ENCODE assay signal across 21 cellular contexts in the genomic region with DNA sequence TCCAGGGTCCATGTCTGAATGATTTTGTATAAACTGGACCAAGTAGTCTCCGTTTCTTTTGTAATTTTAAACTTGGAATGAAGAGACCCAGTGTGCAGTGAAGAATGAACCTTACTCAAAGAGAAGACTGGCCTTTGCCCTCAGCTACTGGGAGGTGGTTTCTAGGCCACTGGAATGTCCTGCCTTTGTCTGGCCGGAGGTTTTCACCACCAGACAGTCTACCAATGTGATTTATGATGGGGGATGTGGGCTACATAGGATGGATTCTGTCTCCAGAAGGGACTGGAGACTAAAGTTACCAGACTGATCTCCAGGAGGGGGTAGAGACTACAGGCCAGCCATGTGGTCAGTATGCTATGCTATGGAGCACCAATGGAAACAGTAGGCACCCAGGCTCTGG. TPM values are rescaled to one million over a fixed set of nuclear protein-coding genes. Genes with fewer than 3 reads are reported as not detected.
DNase-seq lines count a peak whose midpoint lies in the region; ATAC-seq, FAIRE-seq and TF ChIP-seq lines count a peak whose summit lies in the region.
"Had no signal": no experiment of that assay in that cellular context is flagged by ENCODE, and none has a peak within 500 bp of the region (broad histone marks: within the 10 kb centered on the region; RNA-seq: fewer than 3 reads in every experiment).

No MANE protein-coding gene starts in this region.

- no peaks in the 10 kb centered on the region for H3K9me3 Mint-ChIP-seq in endodermal cell
- H3K9me3 Mint-ChIP-seq: CD8-positive, alpha-beta T cell had no signal

- H3K9ac ChIP-seq in endodermal cell (ENCODE audit: extremely low read depth, low read length, poor library complexity, severe bottlenecking) (no peak overlapping the region), mesenchymal stem cell (ENCODE audit: low read length) (no peak overlapping the region)
- H3K9ac ChIP-seq: BLaER1, GM23248, KMS-11 had no signal

- no peak overlapping the region for H3K14ac ChIP-seq in mesenchymal stem cell (ENCODE audit: low read length in 2 of 2)

- H2AK5ac ChIP-seq in mesenchymal stem cell (ENCODE audit: low read length, severe bottlenecking), result peak overlapping the region; percentile 79

- H2BK15ac ChIP-seq in mesenchymal stem cell (ENCODE audit: low read depth, poor library complexity, severe bottlenecking), result no peak overlapping the region

- no peaks in the 10 kb centered on the region for H3K4me1 ChIP-seq in endodermal cell (ENCODE audit: control insufficient read depth, insufficient read depth, low read length)
- H3K4me1 ChIP-seq in mesenchymal stem cell (ENCODE audit: control insufficient read depth, insufficient read depth, low read depth, low read length), result peaks cover 10% of the 10 kb centered on the region
- no peaks in the 10 kb centered on the region for H3K4me1 ChIP-seq in small intestine (ENCODE audit: control insufficient read depth in 2 of 2, insufficient read depth in 1 of 2, low read depth in 1 of 2, low read length in 1 of 2)
- H3K4me1 ChIP-seq: BLaER1 had no signal

- peak overlapping the region; percentile 87 for H3K27ac ChIP-seq in endodermal cell (ENCODE audit: low read depth, low read length)
- H3K27ac ChIP-seq in mesenchymal stem cell (ENCODE audit: low read length, poor library complexity, severe bottlenecking), result peak overlapping the region; percentile 29
- H3K27ac ChIP-seq in small intestine (ENCODE audit: low read depth in 1 of 2, low read length in 1 of 2), result no peak overlapping the region
- H3K27ac ChIP-seq: BLaER1, GM23248, HL-60, KMS-11 had no signal

- H3K9me3 ChIP-seq in endodermal cell (ENCODE audit: control insufficient read depth, low read length), result no peaks in the 10 kb centered on the region
- H3K9me3 ChIP-seq in mesenchymal stem cell (ENCODE audit: control insufficient read depth, low read length), result no peaks in the 10 kb centered on the region
- H3K9me3 ChIP-seq in small intestine (ENCODE audit: control insufficient read depth, low read depth), result no peaks in the 10 kb centered on the region
- H3K9me3 ChIP-seq: BLaER1 had no signal

- FAIRE-seq in small intestine (lab: Jason Lieb, UNC), result no peak
- FAIRE-seq: A204.1, D721Med had no signal

- no peak overlapping the region for H3K23ac ChIP-seq in mesenchymal stem cell (ENCODE audit: low read length in 2 of 2)

- peak overlapping the region in 1 of 2 experiments; percentile 19 for H2BK12ac ChIP-seq in mesenchymal stem cell (ENCODE audit: low read length in 2 of 2)

- DNase-seq in SW480 (ENCODE audit: low spot score), result peak; percentile 35
- no peak for DNase-seq in endodermal cell
- DNase-seq in mesenchymal stem cell, result peak; percentile 28
- DNase-seq in small intestine, result peak; percentile 50
- DNase-seq in medulla oblongata (ENCODE audit: extremely low spot score), result no peak
- DNase-seq: CD8-positive, alpha-beta T cell; DMS79; GM23248; NCI-H1092 treated with DMSO at 0.1 percent for 48 hours; NCI-H1694; NCI-H510A treated with DMSO at 0.1 percent for 48 hours; NCI-H82; PC-3 had no signal

- H3K4me3 ChIP-seq in endodermal cell (ENCODE audit: low read length) (no peak overlapping the region), mesenchymal stem cell (ENCODE audit: insufficient read depth in 1 of 2, low read depth in 1 of 2, low read length in 2 of 2) (no peak overlapping the region), small intestine (ENCODE audit: low read depth in 1 of 2, low read length in 2 of 2) (no peak overlapping the region)
- H3K4me3 ChIP-seq: BLaER1, GM23248 had no signal

- no peak overlapping the region for H4K8ac ChIP-seq in mesenchymal stem cell (ENCODE audit: low read length)

- H3K36me3 Mint-ChIP-seq in endodermal cell (ENCODE audit: low read depth), result no peaks in the 10 kb centered on the region
- H3K36me3 Mint-ChIP-seq: CD8-positive, alpha-beta T cell had no signal

- H2AFZ ChIP-seq in mesenchymal stem cell (ENCODE audit: low read depth, low read length), result no peak overlapping the region
- H2AFZ ChIP-seq: GM23248 had no signal

- H3K36me3 ChIP-seq in endodermal cell (ENCODE audit: control insufficient read depth, insufficient read depth, low read length) (no peaks in the 10 kb centered on the region), mesenchymal stem cell (ENCODE audit: control insufficient read depth in 1 of 2, insufficient read depth in 2 of 2, low read depth in 1 of 2, low read length in 2 of 2) (no peaks in the 10 kb centered on the region), small intestine (ENCODE audit: control insufficient read depth in 2 of 2, insufficient read depth in 2 of 2, low read length in 2 of 2) (no peaks in the 10 kb centered on the region)
- H3K36me3 ChIP-seq: BLaER1 had no signal

- no peak overlapping the region for H2BK5ac ChIP-seq in mesenchymal stem cell (ENCODE audit: low read depth, low read length, poor library complexity, severe bottlenecking)

- H3K27me3 ChIP-seq in endodermal cell (ENCODE audit: control insufficient read depth, insufficient read depth, low read length, poor library complexity, severe bottlenecking) (no peaks in the 10 kb centered on the region), mesenchymal stem cell (ENCODE audit: control insufficient read depth in 1 of 2, insufficient read depth in 1 of 2, low read length in 2 of 2) (no peaks in the 10 kb centered on the region), small intestine (ENCODE audit: control insufficient read depth in 2 of 2, insufficient read depth in 2 of 2, low read length in 2 of 2) (no peaks in the 10 kb centered on the region)
- H3K27me3 ChIP-seq: BLaER1 had no signal

- no peaks in the 10 kb centered on the region for H3K27me3 Mint-ChIP-seq in endodermal cell (ENCODE audit: insufficient read depth)

- H3K27ac Mint-ChIP-seq in endodermal cell, result no peak overlapping the region
- H3K27ac Mint-ChIP-seq: CD8-positive, alpha-beta T cell had no signal

- no peak overlapping the region for H4K91ac ChIP-seq in mesenchymal stem cell (ENCODE audit: low read length)

- no peak for TF ChIP-seq CTCF in endodermal cell (conservative IDR thresholded peaks at IDR 0.05)

- no peaks in the 10 kb centered on the region for H3K79me1 ChIP-seq in mesenchymal stem cell (replicated peaks; ENCODE audit: low read length, poor library complexity, severe bottlenecking)

- H3K4me1 Mint-ChIP-seq in endodermal cell, result no peaks in the 10 kb centered on the region

- WGBS in endodermal cell (ENCODE audit: insufficient coverage in 1 of 2, insufficient read length in 1 of 2), 2 experiments, result 53 to 79% methylated on average over 2 of the region's 2 CpGs
- 36% methylated on average over 2 of the region's 2 CpGs for WGBS in mesenchymal stem cell
- WGBS in small intestine, 3 donors, result 41 to 72% (median 60%) methylated on average over 2 of the region's 2 CpGs

- ATAC-seq in GM19455 (IDR thresholded peaks at IDR 0.05; ENCODE audit: unreplicated experiment) (no peak), GM21723 (IDR thresholded peaks at IDR 0.05; ENCODE audit: unreplicated experiment) (no peak)
- ATAC-seq: CD8-positive, alpha-beta T cell; HCT116; PC-3 had no signal

- H3K4ac ChIP-seq in mesenchymal stem cell (ENCODE audit: low read depth in 1 of 2, low read length in 2 of 2), result no peak overlapping the region

- H3K18ac ChIP-seq in mesenchymal stem cell (ENCODE audit: low read depth in 1 of 2, low read length in 2 of 2), result peak overlapping the region in 1 of 2 experiments; percentile 75

- no peak overlapping the region for H3K4me2 ChIP-seq in mesenchymal stem cell (ENCODE audit: low read length, poor library complexity, severe bottlenecking)
- H3K4me2 ChIP-seq: BLaER1, KMS-11 had no signal

- H3K4me3 Mint-ChIP-seq in endodermal cell, result no peak overlapping the region
- H3K4me3 Mint-ChIP-seq: CD8-positive, alpha-beta T cell had no signal

- no peak overlapping the region for H2BK120ac ChIP-seq in mesenchymal stem cell (ENCODE audit: low read depth, low read length)

RNA-seq across cellular contexts. Expression of a gene that starts 42.8 kb away (rescaled TPM):
- total RNA-seq in endodermal cell, result 10 to 100 TPM; 11.7 to 20.3 TPM
- polyA plus RNA-seq in endodermal cell (2013, experiment 1 of 2), result 23.6 TPM
- polyA plus RNA-seq in endodermal cell (2013, experiment 2 of 2), result 25.0 TPM
- 128 TPM for polyA plus RNA-seq in mesenchymal stem cell (2013, experiment 1 of 2)
- 128 TPM for polyA plus RNA-seq in mesenchymal stem cell (2013, experiment 2 of 2)
- polyA plus RNA-seq in small intestine, result 10 to 100 TPM in 2 of 3 donors, 1 to 10 TPM in 1; 4.2 to 18.4 (median 15.9) TPM

RNA-seq across cellular contexts. Expression of a gene that starts 51.0 kb away (rescaled TPM):
- total RNA-seq in endodermal cell, result 100 to 1,000 TPM in 1 of 2 donors, 10 to 100 TPM in 1; 85.8 to 116 TPM
- polyA plus RNA-seq in endodermal cell (2013, experiment 1 of 2), result 84.2 TPM
- polyA plus RNA-seq in endodermal cell (2013, experiment 2 of 2), result 85.3 TPM
- 61.2 TPM for polyA plus RNA-seq in mesenchymal stem cell (2013, experiment 1 of 2)
- 58.8 TPM for polyA plus RNA-seq in mesenchymal stem cell (2013, experiment 2 of 2)
- polyA plus RNA-seq in small intestine, result 10 to 100 TPM; 31.1 to 73.1 (median 56.7) TPM

Comparison
In these comparisons a context has a peak if more than half of its experiments do, and no peak if none do; other contexts are left out.
1. DNase-seq: peak in SW480 (single experiment), mesenchymal stem cell (single experiment) and small intestine (single experiment); none in endodermal cell (single experiment) and medulla oblongata (single experiment).
2. H3K27ac ChIP-seq: peak in endodermal cell (single experiment) and mesenchymal stem cell (single experiment); none in small intestine (0 of 2).